Comparison of ENCODE assay signal across 8 cellular contexts in genomic region chr12:11651377-11651776, GRCh38. TPM values are rescaled to one million over a fixed set of nuclear protein-coding genes. Genes with fewer than 3 reads are reported as not detected.
A peak's percentile ranks its signal among the peaks of the same experiment; 100 is the strongest.
DNase-seq lines count a peak whose midpoint lies in the region; ATAC-seq and TF ChIP-seq lines count a peak whose summit lies in the region.

No MANE protein-coding gene starts in this region.

- TF ChIP-seq CTCF in Panc1 (IDR thresholded peaks at IDR 0.05) (no peak), endodermal cell (conservative IDR thresholded peaks at IDR 0.05) (no peak), osteocyte (IDR thresholded peaks at IDR 0.05) (no peak)

- peak overlapping the region; percentile 41 for H3K9ac ChIP-seq in endodermal cell (ENCODE audit: extremely low read depth, low read length, poor library complexity, severe bottlenecking)

- no TSS peak for BruUV-seq in Panc1 (replicated peaks; lab: Mats Ljungman, UMichigan)

- H3K36me3 Mint-ChIP-seq in CD8-positive, alpha-beta memory T cell: peaks cover 0 to 17% (median 2%) of the 10 kb centered on the region in 3 donors
- H3K36me3 Mint-ChIP-seq in endodermal cell (ENCODE audit: low read depth) (no peaks in the 10 kb centered on the region), osteocyte (ENCODE audit: unreplicated experiment) (no peaks in the 10 kb centered on the region)

- H3K4me1 Mint-ChIP-seq in CD8-positive, alpha-beta memory T cell: peaks cover 33 to 54% (median 51%) of the 10 kb centered on the region in 3 donors
- H3K4me1 Mint-ChIP-seq in endodermal cell: peaks cover 33% of the 10 kb centered on the region
- H3K4me1 Mint-ChIP-seq in osteocyte (ENCODE audit: unreplicated experiment): peaks cover 35% of the 10 kb centered on the region

- intact Hi-C loops in Panc1 (cut with micrococcal nuclease; ENCODE audit: unreplicated experiment): no loop called here

- peak overlapping the region; percentile 48 for H3K4me3 ChIP-seq in CD8-positive, alpha-beta memory T cell (ENCODE audit: low read length)
- H3K4me3 ChIP-seq in Panc1 (ENCODE audit: low read depth in 2 of 2, low read length in 2 of 2) (peak overlapping the region; percentile 66 to 67), endodermal cell (ENCODE audit: low read length) (peak overlapping the region; percentile 91)

- ATAC-seq in Panc1 (no peak), GM21367 (IDR thresholded peaks at IDR 0.05; ENCODE audit: unreplicated experiment) (no peak), HG03280 (IDR thresholded peaks at IDR 0.05; ENCODE audit: unreplicated experiment) (no peak)

- no peaks in the 10 kb centered on the region for H3K9me3 Mint-ChIP-seq in CD8-positive, alpha-beta memory T cell
- no peaks in the 10 kb centered on the region for H3K9me3 Mint-ChIP-seq in endodermal cell
- H3K9me3 Mint-ChIP-seq in osteocyte (ENCODE audit: unreplicated experiment): no peaks in the 10 kb centered on the region

- H3K27me3 ChIP-seq in CD8-positive, alpha-beta memory T cell (ENCODE audit: insufficient read depth, low read length, poor library complexity, severe bottlenecking): no peaks in the 10 kb centered on the region
- H3K27me3 ChIP-seq in Panc1 (ENCODE audit: control insufficient read depth, insufficient read depth, low read length) (no peaks in the 10 kb centered on the region), endodermal cell (ENCODE audit: control insufficient read depth, insufficient read depth, low read length, poor library complexity, severe bottlenecking) (no peaks in the 10 kb centered on the region)

- H3K9me3 ChIP-seq in CD8-positive, alpha-beta memory T cell (ENCODE audit: low read length): no peaks in the 10 kb centered on the region
- H3K9me3 ChIP-seq in Panc1 (ENCODE audit: control insufficient read depth, insufficient read depth, low read depth, low read length) (no peaks in the 10 kb centered on the region), endodermal cell (ENCODE audit: control insufficient read depth, low read length) (no peaks in the 10 kb centered on the region)

- peak in 1 of 5 donors; percentile 33 for DNase-seq in CD8-positive, alpha-beta memory T cell
- DNase-seq in Panc1 (ENCODE audit: low read depth, low spot score) (no peak), endodermal cell (no peak), osteocyte (ENCODE audit: extremely low spot score, unreplicated experiment) (no peak), NCI-H187 treated with DMSO at 0.1 percent for 48 hours (lab: John Stamatoyannopoulos, UW) (no peak), NCI-H2107 (lab: John Stamatoyannopoulos, UW) (no peak)

- peak overlapping the region; percentile 63 to 98 (median 96) for H3K27ac Mint-ChIP-seq in CD8-positive, alpha-beta memory T cell
- H3K27ac Mint-ChIP-seq in endodermal cell: no peak overlapping the region
- H3K27ac Mint-ChIP-seq in osteocyte (ENCODE audit: unreplicated experiment): peak overlapping the region; percentile 95

- H3K27me3 Mint-ChIP-seq in CD8-positive, alpha-beta memory T cell: no peaks in the 10 kb centered on the region
- H3K27me3 Mint-ChIP-seq in endodermal cell (ENCODE audit: insufficient read depth) (no peaks in the 10 kb centered on the region), osteocyte (ENCODE audit: unreplicated experiment) (no peaks in the 10 kb centered on the region)

- peak overlapping the region; percentile 88 to 99 (median 97) for H3K4me3 Mint-ChIP-seq in CD8-positive, alpha-beta memory T cell
- H3K4me3 Mint-ChIP-seq in endodermal cell (peak overlapping the region; percentile 76), osteocyte (ENCODE audit: unreplicated experiment) (peak overlapping the region; percentile 90)

- peaks cover 24% of the 10 kb centered on the region for H3K4me1 ChIP-seq in CD8-positive, alpha-beta memory T cell (ENCODE audit: insufficient read depth, low read length)
- H3K4me1 ChIP-seq in Panc1 (ENCODE audit: control insufficient read depth, insufficient read depth, low read length) (peaks cover 13% of the 10 kb centered on the region; the same call in 1 of the 2 replicates), endodermal cell (ENCODE audit: control insufficient read depth, insufficient read depth, low read length) (peaks cover 9% of the 10 kb centered on the region)

- H3K36me3 ChIP-seq in CD8-positive, alpha-beta memory T cell (ENCODE audit: insufficient read depth, low read length): no peaks in the 10 kb centered on the region
- H3K36me3 ChIP-seq in Panc1 (ENCODE audit: control insufficient read depth, insufficient read depth, low read length) (peaks cover 2% of the 10 kb centered on the region; the same call in 1 of the 2 replicates), endodermal cell (ENCODE audit: control insufficient read depth, insufficient read depth, low read length) (no peaks in the 10 kb centered on the region)

- POLR2A ChIA-PET in CD8-positive, alpha-beta memory T cell (lab: Charles Lee): no interaction called here
- POLR2A ChIA-PET in Panc1 (lab: Charles Lee): no interaction called here

- 44 to 91% methylated on average over 1 to 4 of the region's 5 CpGs for WGBS in endodermal cell (ENCODE audit: insufficient coverage in 1 of 2, insufficient read length in 1 of 2), 2 experiments

- in situ Hi-C loops in Panc1 (cut with HindIII; ENCODE audit: low pct_unique_long_range_greater_than_20kb, low sequenced_read_pairs): no loop called here

- CTCF ChIA-PET in CD8-positive, alpha-beta memory T cell (lab: Charles Lee): no interaction called here
- CTCF ChIA-PET in Panc1 (lab: Charles Lee): no interaction called here

- peak overlapping the region; percentile 39 for H3K27ac ChIP-seq in CD8-positive, alpha-beta memory T cell (ENCODE audit: low read depth, low read length)
- H3K27ac ChIP-seq in Panc1 (ENCODE audit: low read length) (peak overlapping the region; percentile 74), endodermal cell (ENCODE audit: low read depth, low read length) (no peak overlapping the region)

RNA-seq across cellular contexts. Expression of gene ETV6, which starts 1.9 kb away (rescaled TPM):
- 10 to 100 TPM; 49.3 to 51.5 TPM for total RNA-seq in CD8-positive, alpha-beta memory T cell
- 6.0 TPM for polyA plus RNA-seq in CD8-positive, alpha-beta memory T cell
- total RNA-seq in Panc1 (2021; ENCODE audit: unreplicated experiment): 17.2 TPM
- 3.1 TPM for polyA plus RNA-seq in Panc1 (2012; ENCODE audit: insufficient read length)
- total RNA-seq in endodermal cell: 10 to 100 TPM in 1 of 2 donors, 1 to 10 TPM in 1; 9.3 to 22.1 TPM
- polyA plus RNA-seq in endodermal cell (2013, experiment 1 of 2): 7.5 TPM
- 7.7 TPM for polyA plus RNA-seq in endodermal cell (2013, experiment 2 of 2)
- total RNA-seq in osteocyte: 24.4 and 29.4 TPM in 2 replicates
